Comparison of ENCODE assay signal across 8 cellular contexts in the genomic region with DNA sequence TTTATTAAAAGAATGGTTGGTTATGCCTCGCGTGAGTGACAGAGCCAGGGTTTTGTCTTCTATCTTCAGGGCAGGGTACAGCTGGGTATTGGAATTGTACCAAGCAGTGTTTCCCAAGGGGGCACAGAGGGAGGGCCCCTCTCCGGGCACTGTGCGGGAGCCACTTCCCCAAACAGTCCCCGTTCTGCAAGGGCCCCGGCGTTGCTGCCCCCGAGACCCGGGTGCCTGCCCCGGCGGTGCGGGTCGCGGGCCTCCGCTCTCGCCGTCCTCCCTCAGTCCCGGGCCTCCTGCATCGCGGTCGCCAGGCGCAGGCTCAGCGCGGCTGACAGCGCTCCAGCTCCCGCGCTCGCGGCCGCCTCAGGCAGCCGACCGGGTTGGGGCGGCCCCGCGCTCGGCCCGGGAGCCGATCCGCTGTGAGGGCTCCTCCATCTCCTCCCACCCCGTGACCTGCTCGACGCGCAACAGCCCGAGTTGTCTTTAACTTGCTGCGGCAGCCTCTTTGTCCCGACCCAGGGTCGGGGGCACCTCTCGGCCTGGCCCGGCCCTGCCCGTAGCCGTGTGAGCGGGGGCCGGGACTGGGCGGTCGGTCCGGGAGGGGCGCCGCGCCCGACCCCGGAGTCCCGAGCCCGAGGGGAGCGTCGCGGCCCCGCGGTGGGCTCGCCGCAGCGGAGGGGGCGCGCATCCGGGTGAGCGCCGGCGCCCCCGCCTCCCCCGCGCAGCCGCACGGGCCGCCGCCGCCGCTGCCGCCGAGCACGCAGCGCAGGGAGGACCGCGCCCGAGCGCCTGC. TPM values are rescaled to one million over a fixed set of nuclear protein-coding genes. Genes with fewer than 3 reads are reported as not detected.
DNase-seq lines count a peak whose midpoint lies in the region; ATAC-seq and TF ChIP-seq lines count a peak whose summit lies in the region.

No MANE protein-coding gene starts in this region.

- no peak for TF ChIP-seq EP300 in SK-N-SH (IDR thresholded peaks at IDR 0.05; ENCODE audit: borderline replicate concordance in 1 of 2, low read depth in 1 of 2, low read length in 1 of 2)

- H2AFZ ChIP-seq in SK-N-SH (ENCODE audit: low read depth) = peak overlapping the region; percentile 85

- no peaks in the 10 kb centered on the region for H3K9me2 ChIP-seq in SK-N-SH

- peak overlapping the region; percentile 65 to 86 (median 72) for H3K4me3 Mint-ChIP-seq in CD8-positive, alpha-beta memory T cell
- peak overlapping the region; percentile 75 for H3K4me3 Mint-ChIP-seq in activated naive CD8-positive, alpha-beta T cell treated with anti-CD3 and anti-CD28 coated beads, Interleukin-2, amount 50 U/mL, for 24 hours

- WGBS in SK-N-SH (ENCODE audit: low lambda C conversion rate) = 2% methylated on average over 5 of the region's 94 CpGs

- peak overlapping the region; percentile 60 for H3K27ac ChIP-seq in CD8-positive, alpha-beta memory T cell (ENCODE audit: low read depth, low read length)
- H3K27ac ChIP-seq in SK-N-SH (ENCODE audit: low read depth in 2 of 2, low read length in 1 of 2) = peak overlapping the region; percentile 74 to 90
- H3K27ac ChIP-seq in vagina = peak overlapping the region; percentile 89

- H4K20me1 ChIP-seq in SK-N-SH (ENCODE audit: insufficient read depth) = peaks cover 8% of the 10 kb centered on the region

- H3K9me3 Mint-ChIP-seq in CD8-positive, alpha-beta memory T cell = no peaks in the 10 kb centered on the region
- H3K9me3 Mint-ChIP-seq in activated naive CD8-positive, alpha-beta T cell treated with anti-CD3 and anti-CD28 coated beads, Interleukin-2, amount 50 U/mL, for 24 hours = peaks cover 10% of the 10 kb centered on the region

- no peaks in the 10 kb centered on the region for H3K36me3 Mint-ChIP-seq in CD8-positive, alpha-beta memory T cell
- H3K36me3 Mint-ChIP-seq in activated naive CD8-positive, alpha-beta T cell treated with anti-CD3 and anti-CD28 coated beads, Interleukin-2, amount 50 U/mL, for 24 hours (ENCODE audit: low read depth) = peaks cover 9% of the 10 kb centered on the region

- H3K9me3 ChIP-seq in CD8-positive, alpha-beta memory T cell (ENCODE audit: low read length) = peaks cover 4% of the 10 kb centered on the region
- H3K9me3 ChIP-seq in SK-N-SH (no peaks in the 10 kb centered on the region), vagina (no peaks in the 10 kb centered on the region)

- H3K4me1 ChIP-seq in CD8-positive, alpha-beta memory T cell (ENCODE audit: insufficient read depth, low read length) = peaks cover 13% of the 10 kb centered on the region
- peaks cover 0 to 10% of the 10 kb centered on the region in 2 experiments; a peak in 2 of 4 replicates for H3K4me1 ChIP-seq in SK-N-SH (ENCODE audit: control insufficient read depth in 1 of 2, insufficient read depth in 2 of 2, low read depth in 1 of 2, low read length in 1 of 2)
- peaks cover 28% of the 10 kb centered on the region for H3K4me1 ChIP-seq in vagina

- no peaks in the 10 kb centered on the region for H3K36me3 ChIP-seq in CD8-positive, alpha-beta memory T cell (ENCODE audit: insufficient read depth, low read length)
- peaks cover 0 to 4% of the 10 kb centered on the region in 2 experiments for H3K36me3 ChIP-seq in SK-N-SH (replicated peaks in 1 of 2; ENCODE audit: control insufficient read depth in 1 of 2, insufficient read depth in 2 of 2, low read length in 1 of 2)
- H3K36me3 ChIP-seq in vagina = no peaks in the 10 kb centered on the region

- no peak for TF ChIP-seq POLR2A in vagina (IDR thresholded peaks at IDR 0.05)

- H3F3A ChIP-seq in SK-N-SH (replicated peaks; ENCODE audit: insufficient read depth) = peaks cover 4% of the 10 kb centered on the region

- H3K79me2 ChIP-seq in SK-N-SH (ENCODE audit: insufficient read depth) = peaks cover 39% of the 10 kb centered on the region

- CTCF ChIA-PET in CD8-positive, alpha-beta memory T cell (lab: Charles Lee) = no interaction called here
- CTCF ChIA-PET in SK-N-SH (lab: Yijun Ruan, JAX) = no interaction called here

- peak overlapping the region; percentile 86 for H3K4me2 ChIP-seq in SK-N-SH

- no peak for TF ChIP-seq CTCF in SK-N-SH (IDR thresholded peaks at IDR 0.05)
- TF ChIP-seq CTCF in vagina (IDR thresholded peaks at IDR 0.05) = no peak

- peak overlapping the region; percentile 49 for H3K4me3 ChIP-seq in CD8-positive, alpha-beta memory T cell (ENCODE audit: low read length)
- H3K4me3 ChIP-seq in SK-N-SH (ENCODE audit: low read depth in 2 of 2, low read length in 1 of 2) (peak overlapping the region; percentile 81 to 82), vagina (peak overlapping the region; percentile 73 to 89)

- TF ChIP-seq RAD21 in SK-N-SH (IDR thresholded peaks at IDR 0.05; ENCODE audit: low read length) = no peak; the same call in 1 of the 2 replicates

- H3K9ac ChIP-seq in SK-N-SH = peak overlapping the region; percentile 86

- DNase-seq in CD8-positive, alpha-beta memory T cell = peak; percentile 45 to 75 (median 69)
- peak; percentile 55 for DNase-seq in HK-2 (ENCODE audit: unreplicated experiment)
- DNase-seq in SK-N-SH = peak; percentile 89
- peak; percentile 56 for DNase-seq in activated naive CD8-positive, alpha-beta T cell treated with anti-CD3 and anti-CD28 coated beads, Interleukin-2, amount 50 U/mL, for 24 hours
- DNase-seq in left cardiac atrium = peak; percentile 70
- peak; percentile 35 to 93 (median 53) for DNase-seq in posterior cingulate gyrus
- no peak for DNase-seq in vagina (ENCODE audit: extremely low spot score in 2 of 2)

- POLR2A ChIA-PET in CD8-positive, alpha-beta memory T cell (lab: Charles Lee) = interaction anchor here (0.5 to 1.0 kb wide), 3 partner anchors 36 to 390 kb away, joined by 4 to 8 read pairs (median 5); a partner anchor contains a TSS
- POLR2A ChIA-PET in SK-N-SH (lab: Yijun Ruan, JAX) = interaction anchor here (0.6 to 0.9 kb wide), 3 partner anchors 66 to 178 kb away, joined by 3 to 6 read pairs (median 4); a partner anchor contains a TSS

- no peaks in the 10 kb centered on the region for H3K27me3 ChIP-seq in CD8-positive, alpha-beta memory T cell (ENCODE audit: insufficient read depth, low read length, poor library complexity, severe bottlenecking)
- no peaks in the 10 kb centered on the region for H3K27me3 ChIP-seq in SK-N-SH (ENCODE audit: insufficient read depth)
- no peaks in the 10 kb centered on the region for H3K27me3 ChIP-seq in vagina

- peaks cover 5 to 19% of the 10 kb centered on the region in 2 donors for H3K27me3 Mint-ChIP-seq in CD8-positive, alpha-beta memory T cell
- peaks cover 12% of the 10 kb centered on the region for H3K27me3 Mint-ChIP-seq in activated naive CD8-positive, alpha-beta T cell treated with anti-CD3 and anti-CD28 coated beads, Interleukin-2, amount 50 U/mL, for 24 hours

- intact Hi-C loops in left cardiac atrium (cut with DNase I) = loop anchor here in 1 of 2 donors (5.0 to 10.0 kb wide), 3 partner anchors 84 to 166 kb away; a partner anchor contains a TSS
- intact Hi-C loops in posterior cingulate gyrus (cut with DNase I) = loop anchor here (5.0 to 10.0 kb wide), 3 partner anchors 84 to 394 kb away; a partner anchor contains a TSS
- intact Hi-C loops in vagina (cut with DNase I) = no loop called here

- peak overlapping the region in 3 of 8 donors; percentile 52 to 66 (median 54) for H3K27ac Mint-ChIP-seq in CD8-positive, alpha-beta memory T cell
- no peak overlapping the region for H3K27ac Mint-ChIP-seq in activated naive CD8-positive, alpha-beta T cell treated with anti-CD3 and anti-CD28 coated beads, Interleukin-2, amount 50 U/mL, for 24 hours

- peaks cover 29 to 50% (median 32%) of the 10 kb centered on the region in 3 donors for H3K4me1 Mint-ChIP-seq in CD8-positive, alpha-beta memory T cell
- H3K4me1 Mint-ChIP-seq in activated naive CD8-positive, alpha-beta T cell treated with anti-CD3 and anti-CD28 coated beads, Interleukin-2, amount 50 U/mL, for 24 hours = peaks cover 38% of the 10 kb centered on the region

- ATAC-seq in GM19395 (IDR thresholded peaks at IDR 0.05; ENCODE audit: unreplicated experiment) (peak; percentile 41), left cardiac atrium (peak; percentile 88 to 91)
- ATAC-seq in activated naive CD8-positive, alpha-beta T cell treated with anti-CD3 and anti-CD28 coated beads, Interleukin-2, amount 50 U/mL, for 24 hours = peak; percentile 63

TF ChIP-seq in SK-N-SH, 30 proteins besides CTCF, POLR2A, EP300 and RAD21:
- TF ChIP-seq, protein P1, sequence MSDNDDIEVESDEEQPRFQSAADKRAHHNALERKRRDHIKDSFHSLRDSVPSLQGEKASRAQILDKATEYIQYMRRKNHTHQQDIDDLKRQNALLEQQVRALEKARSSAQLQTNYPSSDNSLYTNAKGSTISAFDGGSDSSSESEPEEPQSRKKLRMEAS (IDR thresholded peaks at IDR 0.05; ENCODE audit: low read depth) = 0 out of 2 replicates have a peak, but pooled peaks have one; percentile 35
- TF ChIP-seq NRF1 (IDR thresholded peaks at IDR 0.05; ENCODE audit: low read depth, low read length) (peak; percentile 40; the same call in 1 of the 2 replicates), EZH2phosphoT487 (IDR thresholded peaks at IDR 0.05; ENCODE audit: borderline replicate concordance, low read depth) (no peak)

RNA-seq across cellular contexts. Expression of a gene that starts 0.6 kb away (rescaled TPM):
- 10 to 100 TPM; 43.9 to 46.1 TPM for total RNA-seq in CD8-positive, alpha-beta memory T cell
- polyA plus RNA-seq in CD8-positive, alpha-beta memory T cell = 54.8 TPM
- polyA plus RNA-seq in SK-N-SH (2012; rRNA removed) = 15.7 and 23.8 TPM in 2 replicates
- polyA plus RNA-seq in SK-N-SH (2012; cell fraction: cytosol; rRNA removed) = 30.6 and 35.9 TPM in 2 replicates
- polyA plus RNA-seq in SK-N-SH (2012; cell fraction: nucleus; rRNA removed) = 3.8 and 9.3 TPM in 2 replicates
- 10 to 100 TPM; 54.1 to 58.5 TPM for total RNA-seq in left cardiac atrium
- 29.2 TPM for total RNA-seq in vagina

Comparison
In these comparisons a context has a peak if more than half of its experiments do, and no peak if none do; other contexts are left out.
1. DNase-seq: peak in CD8-positive, alpha-beta memory T cell (5 of 5), HK-2 (single experiment), SK-N-SH (single experiment), activated naive CD8-positive, alpha-beta T cell treated with anti-CD3 and anti-CD28 coated beads, Interleukin-2, amount 50 U/mL, for 24 hours (single experiment), left cardiac atrium (single experiment) and posterior cingulate gyrus (10 of 10); none in vagina (0 of 2).
2. Peak in every context shown above with its lines, with median percentiles within 50 percentile points of each other: H3K27ac ChIP-seq, H3K4me3 ChIP-seq and ATAC-seq.